Comparison of ENCODE assay signal across 9 cellular contexts in genomic region chr17:42521036-42521435, GRCh38. TPM values are rescaled to one million over a fixed set of nuclear protein-coding genes. Genes with fewer than 3 reads are reported as not detected.
A peak's percentile ranks its signal among the peaks of the same experiment; 100 is the strongest.
DNase-seq lines count a peak whose midpoint lies in the region; ATAC-seq, FAIRE-seq and TF ChIP-seq lines count a peak whose summit lies in the region.
"Had no signal": no experiment of that assay in that cellular context is flagged by ENCODE, and none has a peak within 500 bp of the region (broad histone marks: within the 10 kb centered on the region; RNA-seq: fewer than 3 reads in every experiment).

No MANE protein-coding gene starts in this region.

- ATAC-seq in HepG2 (no peak), HG02885 (IDR thresholded peaks at IDR 0.05; ENCODE audit: poor library complexity, unreplicated experiment) (no peak), HG02973 (IDR thresholded peaks at IDR 0.05; ENCODE audit: unreplicated experiment) (no peak)
- ATAC-seq in stimulated activated effector memory CD8-positive, alpha-beta T cell treated with anti-CD3 and anti-CD28 coated beads, Interleukin-12 subunit alpha, Interleukin-12 subunit beta, amount 100 ng/mL, for 72 hours = peak; percentile 77

- in situ Hi-C loops in HepG2 (cut with HindIII; ENCODE audit: extremely low pct_ligation_motif_present, low pct_unique_long_range_greater_than_20kb) = loop anchor here (5.0 kb wide), 1 partner anchor 199 kb away; no protein-coding TSS in a partner anchor

- H3K79me2 ChIP-seq in H9 (ENCODE audit: insufficient read depth, low read length) (no peaks in the 10 kb centered on the region), astrocyte (ENCODE audit: insufficient read depth, low read length) (no peaks in the 10 kb centered on the region), HepG2 (ENCODE audit: insufficient read depth, low read length) (no peaks in the 10 kb centered on the region)

- H2AK5ac ChIP-seq in H9 (ENCODE audit: insufficient read length, low read length) = no peak overlapping the region

- CTCF ChIA-PET in HepG2 (lab: Yijun Ruan, JAX; ENCODE audit: low intra/inter-chr PET ratio, low total read pairs) = no interaction called here
- CTCF ChIA-PET in CD4-positive, alpha-beta memory T cell (lab: Charles Lee; ENCODE audit: partially characterized antibody) = interaction anchor here (0.6 to 9.2 kb wide), 9 partner anchors 8 to 98 kb away, joined by 3 to 86 read pairs (median 4); partner anchors contain the start of genes CAVIN1 and NAGLU

- no peak overlapping the region for H3K4me3 Mint-ChIP-seq in H9
- H3K4me3 Mint-ChIP-seq in astrocyte (ENCODE audit: unreplicated experiment) = peak overlapping the region; percentile 50
- no peak overlapping the region for H3K4me3 Mint-ChIP-seq in stimulated activated effector memory CD8-positive, alpha-beta T cell treated with anti-CD3 and anti-CD28 coated beads, Interleukin-12 subunit alpha, Interleukin-12 subunit beta, amount 100 ng/mL, for 72 hours
- no peak overlapping the region for H3K4me3 Mint-ChIP-seq in CD4-positive, alpha-beta memory T cell

- H3K27ac ChIP-seq in H9 (ENCODE audit: insufficient read length, low read depth, low read length) (no peak overlapping the region), astrocyte (ENCODE audit: low read depth, low read length) (peak overlapping the region; percentile 100), HepG2 (ENCODE audit: extremely low read length, insufficient read depth, low read length) (peak overlapping the region; percentile 70)
- H3K27ac ChIP-seq in CD4-positive, alpha-beta memory T cell (ENCODE audit: low read depth, low read length) = no peak overlapping the region

- H3K56ac ChIP-seq in H9 (ENCODE audit: insufficient read length, low read depth, low read length) = no peak overlapping the region

- FAIRE-seq in astrocyte (lab: Jason Lieb, UNC) = no peak
- FAIRE-seq in HepG2 (lab: Jason Lieb, UNC) = no peak

- TF ChIP-seq RAD21 in HepG2 (CRISPR knock-in tag; IDR thresholded peaks at IDR 0.05) = no peak

- H4K20me1 ChIP-seq in H9 (ENCODE audit: control insufficient read depth, insufficient read depth, insufficient read length) (no peaks in the 10 kb centered on the region), astrocyte (ENCODE audit: insufficient read depth, low read length) (no peaks in the 10 kb centered on the region), HepG2 (ENCODE audit: insufficient read depth, low read length) (no peaks in the 10 kb centered on the region)

- POLR2A ChIA-PET in HepG2 (lab: Yijun Ruan, JAX) = interaction anchor here (1.4 to 4.3 kb wide), 12 partner anchors 10 to 209 kb away, joined by 3 to 52 read pairs (median 9); partner anchors contain the start of genes CAVIN1, NAGLU and STAT3
- POLR2A ChIA-PET in CD4-positive, alpha-beta memory T cell (lab: Charles Lee; ENCODE audit: partially characterized antibody) = no interaction called here

- DNase-seq in H9 (peak; percentile 23), astrocyte (ENCODE audit: low read depth) (no peak), HepG2 (ENCODE audit: low spot score) (no peak)
- DNase-seq in stimulated activated effector memory CD8-positive, alpha-beta T cell treated with anti-CD3 and anti-CD28 coated beads, Interleukin-12 subunit alpha, Interleukin-12 subunit beta, amount 100 ng/mL, for 72 hours (ENCODE audit: low spot score in 2 of 2) = no peak
- no peak for DNase-seq in CD4-positive, alpha-beta memory T cell
- no peak for DNase-seq in stimulated activated CD4-positive, alpha-beta T cell treated with anti-CD3 and anti-CD28 coated beads, Interleukin-2, amount 100 ng/mL, for 24 hours
- DNase-seq: activated naive CD4-positive, alpha-beta T cell treated with anti-CD3 and anti-CD28 coated beads, Interleukin-2, amount 50 U/mL, for 16 hours had no signal

- no TSS peak for BruUV-seq in HepG2 (replicated peaks; lab: Mats Ljungman, UMichigan)

- H3K4me3 ChIP-seq in astrocyte (ENCODE audit: insufficient read depth, low read depth, low read length) = no peak overlapping the region
- H3K4me3 ChIP-seq in HepG2 (replicated peaks in 1 of 3; ENCODE audit: insufficient read depth in 1 of 3, low read depth in 2 of 3, low read length in 3 of 3) = no peak overlapping the region
- H3K4me3 ChIP-seq in CD4-positive, alpha-beta memory T cell (ENCODE audit: low read length in 2 of 2) = no peak overlapping the region

- H3K27ac Mint-ChIP-seq in H9 (no peak overlapping the region), astrocyte (ENCODE audit: unreplicated experiment) (peak overlapping the region; percentile 100)
- H3K27ac Mint-ChIP-seq in stimulated activated effector memory CD8-positive, alpha-beta T cell treated with anti-CD3 and anti-CD28 coated beads, Interleukin-12 subunit alpha, Interleukin-12 subunit beta, amount 100 ng/mL, for 72 hours = no peak overlapping the region
- H3K27ac Mint-ChIP-seq in CD4-positive, alpha-beta memory T cell = no peak overlapping the region

- H3K79me1 ChIP-seq in H9 (ENCODE audit: insufficient read depth, low read depth, low read length, poor library complexity, severe bottlenecking) = no peaks in the 10 kb centered on the region

- no peak overlapping the region for H4K5ac ChIP-seq in H9 (ENCODE audit: insufficient read length, low read depth, low read length)

- peaks cover 25 to 40% of the 10 kb centered on the region in 2 experiments for H3K4me1 Mint-ChIP-seq in H9
- peaks cover 85% of the 10 kb centered on the region for H3K4me1 Mint-ChIP-seq in astrocyte (ENCODE audit: low read depth, unreplicated experiment)
- H3K4me1 Mint-ChIP-seq in stimulated activated effector memory CD8-positive, alpha-beta T cell treated with anti-CD3 and anti-CD28 coated beads, Interleukin-12 subunit alpha, Interleukin-12 subunit beta, amount 100 ng/mL, for 72 hours = peaks cover 22% of the 10 kb centered on the region
- H3K4me1 Mint-ChIP-seq in CD4-positive, alpha-beta memory T cell = peaks cover 0 to 12% (median 4%) of the 10 kb centered on the region in 4 donors

- H3K14ac ChIP-seq in H9 (ENCODE audit: insufficient read depth, low read length) = no peak overlapping the region

- TF ChIP-seq CTCF in H9 (conservative IDR thresholded peaks at IDR 0.05) = no peak
- no peak for TF ChIP-seq CTCF in astrocyte (IDR thresholded peaks at IDR 0.05; ENCODE audit: insufficient read depth, low read depth, low read length)
- TF ChIP-seq CTCF in HepG2 (CRISPR knock-in tag; IDR thresholded peaks at IDR 0.05) = no peak

- peak in 1 of 2 experiments; percentile 16; a peak in 1 of 4 replicates for TF ChIP-seq POLR2A in HepG2 (IDR thresholded peaks at IDR 0.05; ENCODE audit: insufficient read depth in 1 of 2, low read depth in 2 of 2, low read length in 2 of 2)

- no peaks in the 10 kb centered on the region for H3K9me3 Mint-ChIP-seq in H9
- H3K9me3 Mint-ChIP-seq in astrocyte (ENCODE audit: unreplicated experiment) = no peaks in the 10 kb centered on the region
- H3K9me3 Mint-ChIP-seq in stimulated activated effector memory CD8-positive, alpha-beta T cell treated with anti-CD3 and anti-CD28 coated beads, Interleukin-12 subunit alpha, Interleukin-12 subunit beta, amount 100 ng/mL, for 72 hours = no peaks in the 10 kb centered on the region
- no peaks in the 10 kb centered on the region for H3K9me3 Mint-ChIP-seq in CD4-positive, alpha-beta memory T cell

- no peak overlapping the region for H2BK12ac ChIP-seq in H9 (ENCODE audit: insufficient read length, low read depth, low read length)

- H3K27me3 Mint-ChIP-seq in H9 (ENCODE audit: low read depth) = peaks cover 8% of the 10 kb centered on the region
- no peaks in the 10 kb centered on the region for H3K27me3 Mint-ChIP-seq in astrocyte (ENCODE audit: low read depth, unreplicated experiment)
- H3K27me3 Mint-ChIP-seq in CD4-positive, alpha-beta memory T cell = no peaks in the 10 kb centered on the region

- WGBS in H9 (ENCODE audit: extremely low coverage, insufficient read length, low lambda C conversion rate) = no CpG with 5 or more reads among the region's 8 CpGs
- 91% methylated on average over 8 of the region's 8 CpGs for WGBS in HepG2 (ENCODE audit: low lambda C conversion rate)

- no peak overlapping the region for H3K23ac ChIP-seq in H9 (ENCODE audit: insufficient read length, low read depth, low read length)

- H3K9ac ChIP-seq in H9 (ENCODE audit: extremely low read depth, insufficient read length, low read length) (no peak overlapping the region), astrocyte (ENCODE audit: low read length) (peak overlapping the region; percentile 84), HepG2 (ENCODE audit: insufficient read depth, low read depth, low read length) (peak overlapping the region; percentile 7; the same call in 1 of the 2 replicates)

- H2BK5ac ChIP-seq in H9 (ENCODE audit: insufficient read length, low read length) = no peak overlapping the region

- H3K36me3 ChIP-seq in astrocyte (ENCODE audit: insufficient read depth, low read length) (no peaks in the 10 kb centered on the region), HepG2 (replicated peaks in 1 of 2; ENCODE audit: control insufficient read depth in 1 of 2, insufficient read depth in 2 of 2, low read length in 2 of 2) (peaks cover 9 to 10% of the 10 kb centered on the region in 2 experiments; a peak in 4 of 5 replicates)
- H3K36me3 ChIP-seq in CD4-positive, alpha-beta memory T cell (ENCODE audit: insufficient read depth, low read length) = no peaks in the 10 kb centered on the region

- H3K23me2 ChIP-seq in H9 (ENCODE audit: insufficient read length, low read depth, low read length, poor library complexity, severe bottlenecking) = no peaks in the 10 kb centered on the region

- H3K4ac ChIP-seq in H9 (ENCODE audit: low read depth, low read length) = no peak overlapping the region

- peaks cover 0 to 30% (median 25%) of the 10 kb centered on the region in 3 experiments; a peak in 5 of 7 replicates for H3K36me3 Mint-ChIP-seq in H9 (ENCODE audit: insufficient read depth in 1 of 3, low read depth in 3 of 3)
- H3K36me3 Mint-ChIP-seq in astrocyte (ENCODE audit: low read depth, unreplicated experiment) = peaks cover 11% of the 10 kb centered on the region
- H3K36me3 Mint-ChIP-seq in stimulated activated effector memory CD8-positive, alpha-beta T cell treated with anti-CD3 and anti-CD28 coated beads, Interleukin-12 subunit alpha, Interleukin-12 subunit beta, amount 100 ng/mL, for 72 hours = peaks cover 5% of the 10 kb centered on the region
- H3K36me3 Mint-ChIP-seq in CD4-positive, alpha-beta memory T cell = peaks cover 0 to 7% of the 10 kb centered on the region in 2 donors

- H2BK15ac ChIP-seq in H9 (ENCODE audit: low read depth, low read length) = no peak overlapping the region

- H3K9me3 ChIP-seq in H9 (ENCODE audit: control insufficient read depth, low read depth, low read length) = no peaks in the 10 kb centered on the region
- no peaks in the 10 kb centered on the region for H3K9me3 ChIP-seq in astrocyte (ENCODE audit: insufficient read depth, low read depth, low read length)
- no peaks in the 10 kb centered on the region for H3K9me3 ChIP-seq in HepG2 (ENCODE audit: low read length)
- H3K9me3 ChIP-seq in CD4-positive, alpha-beta memory T cell (ENCODE audit: control insufficient read depth in 1 of 2, low read length in 2 of 2) = no peaks in the 10 kb centered on the region

- H2AFZ ChIP-seq in H9 (ENCODE audit: low read length) (no peak overlapping the region), astrocyte (ENCODE audit: low read depth, low read length) (no peak overlapping the region), HepG2 (ENCODE audit: low read length) (no peak overlapping the region)

- H3K18ac ChIP-seq in H9 (ENCODE audit: insufficient read length, low read depth, low read length) = no peak overlapping the region

- H3K4me2 ChIP-seq in H9 (ENCODE audit: insufficient read depth, insufficient read length, low read length) (no peak overlapping the region), astrocyte (ENCODE audit: low read length) (peak overlapping the region; percentile 79), HepG2 (ENCODE audit: low read depth, low read length) (0 out of 2 replicates have a peak overlapping the region, but pooled peaks have one; percentile 53)

- TF ChIP-seq EP300 in HepG2 (IDR thresholded peaks at IDR 0.05; ENCODE audit: low read depth in 2 of 2, low read length in 2 of 2) (no peak), HepG2 (CRISPR knock-in tag; IDR thresholded peaks at IDR 0.05; ENCODE audit: borderline replicate concordance) (no peak)

- no peak overlapping the region for H4K8ac ChIP-seq in H9 (replicated peaks; ENCODE audit: insufficient read length, low read depth, low read length)

- intact Hi-C loops in HepG2 (cut with micrococcal nuclease; ENCODE audit: unreplicated experiment) = no loop called here
- intact Hi-C loops in CD4-positive, alpha-beta memory T cell (cut with micrococcal nuclease) = no loop called here

- H3K27me3 ChIP-seq in H9 (ENCODE audit: insufficient read depth, low read length) (peaks cover 2% of the 10 kb centered on the region; the same call in 1 of the 2 replicates), astrocyte (ENCODE audit: insufficient read depth, low read length) (no peaks in the 10 kb centered on the region), HepG2 (ENCODE audit: control insufficient read depth in 1 of 2, insufficient read depth in 2 of 2, low read length in 2 of 2) (no peaks in the 10 kb centered on the region)
- H3K27me3 ChIP-seq in CD4-positive, alpha-beta memory T cell (ENCODE audit: insufficient read depth, low read length) = no peaks in the 10 kb centered on the region

- H3T11ph ChIP-seq in H9 (ENCODE audit: low read length) = no peak overlapping the region

- H4K91ac ChIP-seq in H9 (ENCODE audit: insufficient read length, low read depth, low read length) = no peak overlapping the region

- H3K4me1 ChIP-seq in H9 (ENCODE audit: insufficient read depth, low read length) (peaks cover 11% of the 10 kb centered on the region; the same call in 1 of the 2 replicates), astrocyte (ENCODE audit: insufficient read depth, low read length) (peaks cover 74% of the 10 kb centered on the region), HepG2 (ENCODE audit: insufficient read depth, low read length) (peaks cover 81% of the 10 kb centered on the region)
- H3K4me1 ChIP-seq in CD4-positive, alpha-beta memory T cell (ENCODE audit: insufficient read depth, low read length) = peaks cover 7% of the 10 kb centered on the region

- H2BK120ac ChIP-seq in H9 (ENCODE audit: low read depth, low read length, poor library complexity, severe bottlenecking) = no peak overlapping the region

- no peak overlapping the region for H2BK20ac ChIP-seq in H9 (ENCODE audit: low read depth, low read length, poor library complexity, severe bottlenecking)

RNA-seq across cellular contexts. Expression of gene NAGLU, which starts 15.0 kb away (rescaled TPM):
- 20.4 and 23.5 TPM in 2 replicates for total RNA-seq in H9 (2021)
- 19.3 and 25.9 TPM in 2 replicates for total RNA-seq in astrocyte
- total RNA-seq in HepG2 (2016; rRNA removed; fragmentation: Illumina TruSeq; extraction: Trizol) = 13.1 and 40.1 TPM in 2 replicates
- total RNA-seq in HepG2 (2016; cell fraction: cytosol; rRNA removed; fragmentation: Illumina TruSeq; extraction: Trizol; ENCODE audit: low read depth) = 11.7 and 11.8 TPM in 2 replicates
- total RNA-seq in HepG2 (2016; cell fraction: insoluble cytoplasmic fraction; rRNA removed; fragmentation: Illumina TruSeq; extraction: Trizol) = 11.6 and 40.3 TPM in 2 replicates
- total RNA-seq in HepG2 (2016; cell fraction: membrane; rRNA removed; fragmentation: Illumina TruSeq; extraction: Trizol) = 16.4 and 17.9 TPM in 2 replicates
- total RNA-seq in HepG2 (2016; cell fraction: nucleus; rRNA removed; fragmentation: Illumina TruSeq; extraction: Trizol) = 46.8 and 52.2 TPM in 2 replicates
- polyA plus RNA-seq in HepG2 (2011; rRNA removed) = 28.2 and 29.4 TPM in 2 replicates
- 19.2 and 36.3 TPM in 2 replicates for polyA plus RNA-seq in HepG2 (2011; cell fraction: cytosol; rRNA removed)
- polyA plus RNA-seq in HepG2 (2011; cell fraction: nucleus; rRNA removed) = 76.6 and 98.9 TPM in 2 replicates
- polyA plus RNA-seq in HepG2 (2012) = 20.7 and 21.0 TPM in 2 replicates
- polyA plus RNA-seq in HepG2 (2016; cell fraction: cytosol; fragmentation: Illumina TruSeq; extraction: Trizol; ENCODE audit: low read depth) = 8.0 and 8.6 TPM in 2 replicates
- polyA plus RNA-seq in HepG2 (2016; cell fraction: insoluble cytoplasmic fraction; fragmentation: Illumina TruSeq; extraction: Trizol; ENCODE audit: low read depth) = 12.0 and 16.4 TPM in 2 replicates
- polyA plus RNA-seq in HepG2 (2016; cell fraction: membrane; fragmentation: Illumina TruSeq; extraction: Trizol; ENCODE audit: low read depth) = 11.8 and 12.2 TPM in 2 replicates
- 83.1 and 85.8 TPM in 2 replicates for polyA plus RNA-seq in HepG2 (2016; cell fraction: nucleus; fragmentation: Illumina TruSeq; extraction: Trizol; ENCODE audit: insufficient read depth, low read depth)
- polyA minus RNA-seq in HepG2 (2011; rRNA and poly(A)+ RNA removed; ENCODE audit: low replicate concordance) = 23.9 and 52.5 TPM in 2 replicates
- 17.1 and 17.5 TPM in 2 replicates for polyA minus RNA-seq in HepG2 (2011; cell fraction: cytosol; rRNA and poly(A)+ RNA removed)
- polyA minus RNA-seq in HepG2 (2011; cell fraction: nucleus; rRNA and poly(A)+ RNA removed) = 31.7 and 32.4 TPM in 2 replicates
- 10 to 100 TPM; 20.6 to 22.8 TPM for total RNA-seq in CD4-positive, alpha-beta memory T cell
- 10 to 100 TPM in 1 of 2 donors, 1 to 10 TPM in 1; 8.5 to 15.5 TPM for polyA plus RNA-seq in CD4-positive, alpha-beta memory T cell

RNA-seq across cellular contexts. Expression of gene HSD17B1, which starts 31.7 kb away (rescaled TPM):
- total RNA-seq in H9 (2021) (1.3 and 1.5 TPM in 2 replicates), astrocyte (1.5 and 1.7 TPM in 2 replicates), HepG2 (2016; rRNA removed; fragmentation: Illumina TruSeq; extraction: Trizol) (0.77 and 0.93 TPM in 2 replicates)
- 0.88 and 1.6 TPM in 2 replicates for total RNA-seq in HepG2 (2016; cell fraction: cytosol; rRNA removed; fragmentation: Illumina TruSeq; extraction: Trizol; ENCODE audit: low read depth)
- total RNA-seq in HepG2 (2016; cell fraction: insoluble cytoplasmic fraction; rRNA removed; fragmentation: Illumina TruSeq; extraction: Trizol) = 1.00 and 1.1 TPM in 2 replicates
- total RNA-seq in HepG2 (2016; cell fraction: membrane; rRNA removed; fragmentation: Illumina TruSeq; extraction: Trizol) = 0.71 and 0.90 TPM in 2 replicates
- 0.53 and 1.1 TPM in 2 replicates for total RNA-seq in HepG2 (2016; cell fraction: nucleus; rRNA removed; fragmentation: Illumina TruSeq; extraction: Trizol)
- 0.34 and 0.54 TPM in 2 replicates for polyA plus RNA-seq in HepG2 (2011; rRNA removed)
- polyA plus RNA-seq in HepG2 (2011; cell fraction: cytosol; rRNA removed) = 0.22 and 0.75 TPM in 2 replicates
- 2.1 and 2.9 TPM in 2 replicates for polyA plus RNA-seq in HepG2 (2011; cell fraction: nucleus; rRNA removed)
- polyA plus RNA-seq in HepG2 (2012) = 3.1 and 4.6 TPM in 2 replicates
- polyA plus RNA-seq in HepG2 (2016; cell fraction: cytosol; fragmentation: Illumina TruSeq; extraction: Trizol; ENCODE audit: low read depth) = 0.66 and 0.93 TPM in 2 replicates
- polyA plus RNA-seq in HepG2 (2016; cell fraction: insoluble cytoplasmic fraction; fragmentation: Illumina TruSeq; extraction: Trizol; ENCODE audit: low read depth) = 0.40 and 0.55 TPM in 2 replicates
- polyA plus RNA-seq in HepG2 (2016; cell fraction: membrane; fragmentation: Illumina TruSeq; extraction: Trizol; ENCODE audit: low read depth) = 0.49 TPM in 2 replicates
- polyA plus RNA-seq in HepG2 (2016; cell fraction: nucleus; fragmentation: Illumina TruSeq; extraction: Trizol; ENCODE audit: insufficient read depth, low read depth) = 1.3 and 1.4 TPM in 2 replicates
- polyA minus RNA-seq in HepG2 (2011; rRNA and poly(A)+ RNA removed; ENCODE audit: low replicate concordance) = 0.94 and 1.4 TPM in 2 replicates
- 0.62 and 0.89 TPM in 2 replicates for polyA minus RNA-seq in HepG2 (2011; cell fraction: cytosol; rRNA and poly(A)+ RNA removed)
- 1.2 and 1.3 TPM in 2 replicates for polyA minus RNA-seq in HepG2 (2011; cell fraction: nucleus; rRNA and poly(A)+ RNA removed)
- total RNA-seq in CD4-positive, alpha-beta memory T cell = 1 to 10 TPM; 1.2 TPM
- polyA plus RNA-seq in CD4-positive, alpha-beta memory T cell = under 1 TPM; 0.07 to 0.88 TPM

RNA-seq across cellular contexts. Expression of gene COASY, which starts 40.9 kb away (rescaled TPM):
- total RNA-seq in H9 (2021) (81.4 and 84.1 TPM in 2 replicates), astrocyte (52.0 and 54.2 TPM in 2 replicates), HepG2 (2016; rRNA removed; fragmentation: Illumina TruSeq; extraction: Trizol) (90.7 and 115 TPM in 2 replicates)
- total RNA-seq in HepG2 (2016; cell fraction: cytosol; rRNA removed; fragmentation: Illumina TruSeq; extraction: Trizol; ENCODE audit: low read depth) = 22.2 and 24.7 TPM in 2 replicates
- 99.1 and 105 TPM in 2 replicates for total RNA-seq in HepG2 (2016; cell fraction: insoluble cytoplasmic fraction; rRNA removed; fragmentation: Illumina TruSeq; extraction: Trizol)
- total RNA-seq in HepG2 (2016; cell fraction: membrane; rRNA removed; fragmentation: Illumina TruSeq; extraction: Trizol) = 64.5 and 68.5 TPM in 2 replicates
- total RNA-seq in HepG2 (2016; cell fraction: nucleus; rRNA removed; fragmentation: Illumina TruSeq; extraction: Trizol) = 102 and 126 TPM in 2 replicates
- 125 and 158 TPM in 2 replicates for polyA plus RNA-seq in HepG2 (2011; rRNA removed)
- polyA plus RNA-seq in HepG2 (2011; cell fraction: cytosol; rRNA removed) = 60.6 and 76.3 TPM in 2 replicates
- polyA plus RNA-seq in HepG2 (2011; cell fraction: nucleus; rRNA removed) = 464 and 551 TPM in 2 replicates
- polyA plus RNA-seq in HepG2 (2012) = 189 and 231 TPM in 2 replicates
- polyA plus RNA-seq in HepG2 (2016; cell fraction: cytosol; fragmentation: Illumina TruSeq; extraction: Trizol; ENCODE audit: low read depth) = 24.2 and 25.6 TPM in 2 replicates
- polyA plus RNA-seq in HepG2 (2016; cell fraction: insoluble cytoplasmic fraction; fragmentation: Illumina TruSeq; extraction: Trizol; ENCODE audit: low read depth) = 120 and 149 TPM in 2 replicates
- polyA plus RNA-seq in HepG2 (2016; cell fraction: membrane; fragmentation: Illumina TruSeq; extraction: Trizol; ENCODE audit: low read depth) = 59.9 and 61.3 TPM in 2 replicates
- 256 and 260 TPM in 2 replicates for polyA plus RNA-seq in HepG2 (2016; cell fraction: nucleus; fragmentation: Illumina TruSeq; extraction: Trizol; ENCODE audit: insufficient read depth, low read depth)
- 127 and 141 TPM in 2 replicates for polyA minus RNA-seq in HepG2 (2011; rRNA and poly(A)+ RNA removed; ENCODE audit: low replicate concordance)
- 69.1 and 69.4 TPM in 2 replicates for polyA minus RNA-seq in HepG2 (2011; cell fraction: cytosol; rRNA and poly(A)+ RNA removed)
- polyA minus RNA-seq in HepG2 (2011; cell fraction: nucleus; rRNA and poly(A)+ RNA removed) = 69.1 and 80.1 TPM in 2 replicates
- 10 to 100 TPM; 65.2 to 71.1 TPM for total RNA-seq in CD4-positive, alpha-beta memory T cell
- 10 to 100 TPM; 44.6 to 66.0 TPM for polyA plus RNA-seq in CD4-positive, alpha-beta memory T cell

RNA-seq across cellular contexts. Expression of gene MLX, which starts 45.9 kb away (rescaled TPM):
- total RNA-seq in H9 (2021) (42.1 and 45.3 TPM in 2 replicates), astrocyte (26.5 and 29.9 TPM in 2 replicates), HepG2 (2016; rRNA removed; fragmentation: Illumina TruSeq; extraction: Trizol) (38.9 and 40.2 TPM in 2 replicates)
- 28.0 and 30.5 TPM in 2 replicates for total RNA-seq in HepG2 (2016; cell fraction: cytosol; rRNA removed; fragmentation: Illumina TruSeq; extraction: Trizol; ENCODE audit: low read depth)
- total RNA-seq in HepG2 (2016; cell fraction: insoluble cytoplasmic fraction; rRNA removed; fragmentation: Illumina TruSeq; extraction: Trizol) = 37.2 and 39.5 TPM in 2 replicates
- 34.6 and 39.3 TPM in 2 replicates for total RNA-seq in HepG2 (2016; cell fraction: membrane; rRNA removed; fragmentation: Illumina TruSeq; extraction: Trizol)
- total RNA-seq in HepG2 (2016; cell fraction: nucleus; rRNA removed; fragmentation: Illumina TruSeq; extraction: Trizol) = 34.5 and 44.1 TPM in 2 replicates
- polyA plus RNA-seq in HepG2 (2011; rRNA removed) = 74.4 and 85.4 TPM in 2 replicates
- polyA plus RNA-seq in HepG2 (2011; cell fraction: cytosol; rRNA removed) = 53.2 and 55.1 TPM in 2 replicates
- polyA plus RNA-seq in HepG2 (2011; cell fraction: nucleus; rRNA removed) = 173 and 195 TPM in 2 replicates
- 41.9 and 49.7 TPM in 2 replicates for polyA plus RNA-seq in HepG2 (2012)
- 14.9 and 18.6 TPM in 2 replicates for polyA plus RNA-seq in HepG2 (2016; cell fraction: cytosol; fragmentation: Illumina TruSeq; extraction: Trizol; ENCODE audit: low read depth)
- 55.1 and 57.7 TPM in 2 replicates for polyA plus RNA-seq in HepG2 (2016; cell fraction: insoluble cytoplasmic fraction; fragmentation: Illumina TruSeq; extraction: Trizol; ENCODE audit: low read depth)
- polyA plus RNA-seq in HepG2 (2016; cell fraction: membrane; fragmentation: Illumina TruSeq; extraction: Trizol; ENCODE audit: low read depth) = 24.6 and 25.0 TPM in 2 replicates
- polyA plus RNA-seq in HepG2 (2016; cell fraction: nucleus; fragmentation: Illumina TruSeq; extraction: Trizol; ENCODE audit: insufficient read depth, low read depth) = 99.9 and 109 TPM in 2 replicates
- polyA minus RNA-seq in HepG2 (2011; rRNA and poly(A)+ RNA removed; ENCODE audit: low replicate concordance) = 81.6 and 104 TPM in 2 replicates
- 29.7 and 33.3 TPM in 2 replicates for polyA minus RNA-seq in HepG2 (2011; cell fraction: cytosol; rRNA and poly(A)+ RNA removed)
- 50.6 and 76.5 TPM in 2 replicates for polyA minus RNA-seq in HepG2 (2011; cell fraction: nucleus; rRNA and poly(A)+ RNA removed)
- total RNA-seq in CD4-positive, alpha-beta memory T cell = 10 to 100 TPM; 73.3 to 73.7 TPM
- polyA plus RNA-seq in CD4-positive, alpha-beta memory T cell = 10 to 100 TPM; 38.1 to 53.6 TPM

RNA-seq across cellular contexts. Expression of gene PSMC3IP, which starts 56.5 kb away (rescaled TPM):
- total RNA-seq in H9 (2021) (36.0 and 37.4 TPM in 2 replicates), astrocyte (5.4 and 8.7 TPM in 2 replicates), HepG2 (2016; rRNA removed; fragmentation: Illumina TruSeq; extraction: Trizol) (20.1 and 22.4 TPM in 2 replicates)
- total RNA-seq in HepG2 (2016; cell fraction: cytosol; rRNA removed; fragmentation: Illumina TruSeq; extraction: Trizol; ENCODE audit: low read depth) = 25.7 and 27.1 TPM in 2 replicates
- 19.5 and 23.7 TPM in 2 replicates for total RNA-seq in HepG2 (2016; cell fraction: insoluble cytoplasmic fraction; rRNA removed; fragmentation: Illumina TruSeq; extraction: Trizol)
- 36.3 and 38.4 TPM in 2 replicates for total RNA-seq in HepG2 (2016; cell fraction: membrane; rRNA removed; fragmentation: Illumina TruSeq; extraction: Trizol)
- total RNA-seq in HepG2 (2016; cell fraction: nucleus; rRNA removed; fragmentation: Illumina TruSeq; extraction: Trizol) = 19.9 and 24.0 TPM in 2 replicates
- 5.5 and 6.5 TPM in 2 replicates for polyA plus RNA-seq in HepG2 (2011; rRNA removed)
- 3.1 and 3.3 TPM in 2 replicates for polyA plus RNA-seq in HepG2 (2011; cell fraction: cytosol; rRNA removed)
- polyA plus RNA-seq in HepG2 (2011; cell fraction: nucleus; rRNA removed) = 15.1 and 18.7 TPM in 2 replicates
- 6.5 and 8.5 TPM in 2 replicates for polyA plus RNA-seq in HepG2 (2012)
- polyA plus RNA-seq in HepG2 (2016; cell fraction: cytosol; fragmentation: Illumina TruSeq; extraction: Trizol; ENCODE audit: low read depth) = 36.9 and 41.0 TPM in 2 replicates
- polyA plus RNA-seq in HepG2 (2016; cell fraction: insoluble cytoplasmic fraction; fragmentation: Illumina TruSeq; extraction: Trizol; ENCODE audit: low read depth) = 31.0 and 31.1 TPM in 2 replicates
- 41.0 and 42.1 TPM in 2 replicates for polyA plus RNA-seq in HepG2 (2016; cell fraction: membrane; fragmentation: Illumina TruSeq; extraction: Trizol; ENCODE audit: low read depth)
- 56.5 and 60.1 TPM in 2 replicates for polyA plus RNA-seq in HepG2 (2016; cell fraction: nucleus; fragmentation: Illumina TruSeq; extraction: Trizol; ENCODE audit: insufficient read depth, low read depth)
- polyA minus RNA-seq in HepG2 (2011; rRNA and poly(A)+ RNA removed; ENCODE audit: low replicate concordance) = 2.7 and 15.4 TPM in 2 replicates
- 1.6 and 2.4 TPM in 2 replicates for polyA minus RNA-seq in HepG2 (2011; cell fraction: cytosol; rRNA and poly(A)+ RNA removed)
- 9.1 and 9.4 TPM in 2 replicates for polyA minus RNA-seq in HepG2 (2011; cell fraction: nucleus; rRNA and poly(A)+ RNA removed)
- 1 to 10 TPM; 3.4 to 4.5 TPM for total RNA-seq in CD4-positive, alpha-beta memory T cell
- 1 to 10 TPM in 1 of 2 donors, under 1 TPM in 1; 0.93 to 1.9 TPM for polyA plus RNA-seq in CD4-positive, alpha-beta memory T cell

Comparison
In these comparisons a context has a peak if more than half of its experiments do, and no peak if none do; other contexts are left out.
1. H3K27ac ChIP-seq: peak in astrocyte (single experiment) and HepG2 (single experiment); none in H9 (single experiment) and CD4-positive, alpha-beta memory T cell (single experiment).